1 cellular context compared by ENCODE assay signal in the genomic region with DNA sequence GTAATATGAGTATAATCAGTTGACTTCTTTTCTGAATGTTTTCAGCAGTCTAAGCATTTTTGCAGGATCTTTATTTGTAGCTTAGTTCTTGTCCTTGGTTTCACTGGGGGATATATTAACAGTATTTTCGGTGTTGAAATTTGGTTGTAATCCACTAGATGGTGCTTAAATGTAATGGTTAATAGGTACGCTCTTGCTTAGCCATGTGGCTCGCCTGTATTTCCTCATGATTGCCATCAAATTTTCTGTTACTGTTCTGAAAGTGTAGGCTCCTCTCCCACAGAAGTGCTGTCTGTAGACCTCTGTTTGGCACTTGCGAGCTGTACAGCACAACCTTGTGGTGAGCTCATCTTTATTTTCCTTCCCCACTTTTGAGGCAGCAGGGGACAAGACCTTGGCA.
TF ChIP-seq lines count a peak whose summit lies in the region.

No MANE protein-coding gene starts in this region.

TF ChIP-seq in WTC11, 78 proteins besides CTCF, POLR2A, EP300 and RAD21 (continued from another document):
- TF ChIP-seq, protein P1, sequence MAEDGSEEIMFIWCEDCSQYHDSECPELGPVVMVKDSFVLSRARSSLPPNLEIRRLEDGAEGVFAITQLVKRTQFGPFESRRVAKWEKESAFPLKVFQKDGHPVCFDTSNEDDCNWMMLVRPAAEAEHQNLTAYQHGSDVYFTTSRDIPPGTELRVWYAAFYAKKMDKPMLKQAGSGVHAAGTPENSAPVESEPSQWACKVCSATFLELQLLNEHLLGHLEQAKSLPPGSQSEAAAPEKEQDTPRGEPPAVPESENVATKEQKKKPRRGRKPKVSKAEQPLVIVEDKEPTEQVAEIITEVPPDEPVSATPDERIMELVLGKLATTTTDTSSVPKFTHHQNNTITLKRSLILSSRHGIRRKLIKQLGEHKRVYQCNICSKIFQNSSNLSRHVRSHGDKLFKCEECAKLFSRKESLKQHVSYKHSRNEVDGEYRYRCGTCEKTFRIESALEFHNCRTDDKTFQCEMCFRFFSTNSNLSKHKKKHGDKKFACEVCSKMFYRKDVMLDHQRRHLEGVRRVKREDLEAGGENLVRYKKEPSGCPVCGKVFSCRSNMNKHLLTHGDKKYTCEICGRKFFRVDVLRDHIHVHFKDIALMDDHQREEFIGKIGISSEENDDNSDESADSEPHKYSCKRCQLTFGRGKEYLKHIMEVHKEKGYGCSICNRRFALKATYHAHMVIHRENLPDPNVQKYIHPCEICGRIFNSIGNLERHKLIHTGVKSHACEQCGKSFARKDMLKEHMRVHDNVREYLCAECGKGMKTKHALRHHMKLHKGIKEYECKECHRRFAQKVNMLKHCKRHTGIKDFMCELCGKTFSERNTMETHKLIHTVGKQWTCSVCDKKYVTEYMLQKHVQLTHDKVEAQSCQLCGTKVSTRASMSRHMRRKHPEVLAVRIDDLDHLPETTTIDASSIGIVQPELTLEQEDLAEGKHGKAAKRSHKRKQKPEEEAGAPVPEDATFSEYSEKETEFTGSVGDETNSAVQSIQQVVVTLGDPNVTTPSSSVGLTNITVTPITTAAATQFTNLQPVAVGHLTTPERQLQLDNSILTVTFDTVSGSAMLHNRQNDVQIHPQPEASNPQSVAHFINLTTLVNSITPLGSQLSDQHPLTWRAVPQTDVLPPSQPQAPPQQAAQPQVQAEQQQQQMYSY (CRISPR knock-in tag; IDR thresholded peaks at IDR 0.05) = no peak
- TF ChIP-seq, protein P2, sequence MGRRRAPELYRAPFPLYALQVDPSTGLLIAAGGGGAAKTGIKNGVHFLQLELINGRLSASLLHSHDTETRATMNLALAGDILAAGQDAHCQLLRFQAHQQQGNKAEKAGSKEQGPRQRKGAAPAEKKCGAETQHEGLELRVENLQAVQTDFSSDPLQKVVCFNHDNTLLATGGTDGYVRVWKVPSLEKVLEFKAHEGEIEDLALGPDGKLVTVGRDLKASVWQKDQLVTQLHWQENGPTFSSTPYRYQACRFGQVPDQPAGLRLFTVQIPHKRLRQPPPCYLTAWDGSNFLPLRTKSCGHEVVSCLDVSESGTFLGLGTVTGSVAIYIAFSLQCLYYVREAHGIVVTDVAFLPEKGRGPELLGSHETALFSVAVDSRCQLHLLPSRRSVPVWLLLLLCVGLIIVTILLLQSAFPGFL (CRISPR knock-in tag; IDR thresholded peaks at IDR 0.05; ENCODE audit: borderline replicate concordance) = no peak
- TF ChIP-seq ZNF416 (CRISPR knock-in tag; IDR thresholded peaks at IDR 0.05) (no peak), TCF7 (CRISPR knock-in tag; IDR thresholded peaks at IDR 0.05; ENCODE audit: low read depth) (no peak), KAT7 (CRISPR knock-in tag; IDR thresholded peaks at IDR 0.05; ENCODE audit: borderline replicate concordance) (no peak), ATF1 (CRISPR knock-in tag; IDR thresholded peaks at IDR 0.05) (no peak), ELF4 (CRISPR knock-in tag; IDR thresholded peaks at IDR 0.05; ENCODE audit: low read depth) (no peak), IRF2 (CRISPR knock-in tag; IDR thresholded peaks at IDR 0.05; ENCODE audit: borderline replicate concordance, low read depth) (no peak)
- TF ChIP-seq, protein P3, sequence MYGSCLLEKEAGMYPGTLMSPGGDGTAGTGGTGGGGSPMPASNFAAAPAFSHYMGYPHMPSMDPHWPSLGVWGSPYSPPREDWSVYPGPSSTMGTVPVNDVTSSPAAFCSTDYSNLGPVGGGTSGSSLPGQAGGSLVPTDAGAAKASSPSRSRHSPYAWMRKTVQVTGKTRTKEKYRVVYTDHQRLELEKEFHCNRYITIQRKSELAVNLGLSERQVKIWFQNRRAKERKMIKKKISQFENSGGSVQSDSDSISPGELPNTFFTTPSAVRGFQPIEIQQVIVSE (CRISPR knock-in tag; IDR thresholded peaks at IDR 0.05; ENCODE audit: borderline replicate concordance) = no peak
TF ChIP-seq in WTC11: peak in this region for 0.
